ENCODE assay signal across 1 cellular context in the genomic region with DNA sequence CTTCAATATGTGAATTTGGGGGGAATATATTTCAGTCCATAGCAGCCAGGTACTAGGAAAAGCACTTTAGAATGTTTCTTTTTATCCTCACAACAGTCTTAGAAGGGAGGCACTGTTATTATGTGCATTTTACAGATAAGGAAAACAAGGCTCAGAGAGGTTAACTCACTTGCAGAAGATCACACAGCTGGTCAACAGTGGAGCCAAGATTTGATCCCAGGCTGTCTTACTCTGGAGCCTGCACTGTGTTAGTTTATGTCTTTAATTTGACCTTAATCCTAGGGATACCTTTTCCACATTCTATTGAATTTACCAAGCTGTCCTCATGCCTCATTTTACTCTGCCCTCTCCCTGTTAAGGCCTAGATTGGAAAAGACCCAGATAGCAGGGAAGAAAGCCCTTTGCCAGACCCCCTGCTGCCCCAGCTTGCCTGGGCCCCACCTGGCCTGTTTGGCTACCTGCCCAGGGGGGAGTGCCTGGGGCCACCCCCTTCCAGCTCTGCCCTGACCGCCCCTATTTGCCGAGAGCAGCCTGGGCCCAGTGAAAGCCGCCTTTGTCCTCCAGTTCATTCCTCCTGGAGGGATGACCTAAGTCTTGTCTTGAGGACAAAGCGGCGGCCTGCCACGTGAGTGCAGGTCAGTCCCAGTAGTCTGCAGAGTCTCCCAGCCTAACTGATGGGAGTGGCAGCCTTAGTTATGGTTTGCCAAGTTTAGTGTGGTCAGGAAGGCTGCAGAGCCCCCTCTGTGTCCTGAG.
TF ChIP-seq lines count a peak whose summit lies in the region.

No MANE protein-coding gene starts in this region.

TF ChIP-seq in HepG2, 621 proteins besides CTCF, POLR2A, EP300 and RAD21 (continued from another document and continues in another):
- TF ChIP-seq, protein P1, sequence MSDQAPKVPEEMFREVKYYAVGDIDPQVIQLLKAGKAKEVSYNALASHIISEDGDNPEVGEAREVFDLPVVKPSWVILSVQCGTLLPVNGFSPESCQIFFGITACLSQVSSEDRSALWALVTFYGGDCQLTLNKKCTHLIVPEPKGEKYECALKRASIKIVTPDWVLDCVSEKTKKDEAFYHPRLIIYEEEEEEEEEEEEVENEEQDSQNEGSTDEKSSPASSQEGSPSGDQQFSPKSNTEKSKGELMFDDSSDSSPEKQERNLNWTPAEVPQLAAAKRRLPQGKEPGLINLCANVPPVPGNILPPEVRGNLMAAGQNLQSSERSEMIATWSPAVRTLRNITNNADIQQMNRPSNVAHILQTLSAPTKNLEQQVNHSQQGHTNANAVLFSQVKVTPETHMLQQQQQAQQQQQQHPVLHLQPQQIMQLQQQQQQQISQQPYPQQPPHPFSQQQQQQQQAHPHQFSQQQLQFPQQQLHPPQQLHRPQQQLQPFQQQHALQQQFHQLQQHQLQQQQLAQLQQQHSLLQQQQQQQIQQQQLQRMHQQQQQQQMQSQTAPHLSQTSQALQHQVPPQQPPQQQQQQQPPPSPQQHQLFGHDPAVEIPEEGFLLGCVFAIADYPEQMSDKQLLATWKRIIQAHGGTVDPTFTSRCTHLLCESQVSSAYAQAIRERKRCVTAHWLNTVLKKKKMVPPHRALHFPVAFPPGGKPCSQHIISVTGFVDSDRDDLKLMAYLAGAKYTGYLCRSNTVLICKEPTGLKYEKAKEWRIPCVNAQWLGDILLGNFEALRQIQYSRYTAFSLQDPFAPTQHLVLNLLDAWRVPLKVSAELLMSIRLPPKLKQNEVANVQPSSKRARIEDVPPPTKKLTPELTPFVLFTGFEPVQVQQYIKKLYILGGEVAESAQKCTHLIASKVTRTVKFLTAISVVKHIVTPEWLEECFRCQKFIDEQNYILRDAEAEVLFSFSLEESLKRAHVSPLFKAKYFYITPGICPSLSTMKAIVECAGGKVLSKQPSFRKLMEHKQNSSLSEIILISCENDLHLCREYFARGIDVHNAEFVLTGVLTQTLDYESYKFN (CRISPR knock-in tag; conservative IDR thresholded peaks at IDR 0.05): peak; percentile 56
- TF ChIP-seq CREM (IDR thresholded peaks at IDR 0.05) (peak; percentile 29; the same call in 1 of the 2 replicates), CREM (CRISPR knock-in tag; IDR thresholded peaks at IDR 0.05) (no peak), FOXA3 (CRISPR knock-in tag; IDR thresholded peaks at IDR 0.05) (0 out of 2 replicates have a peak, but pooled peaks have one; percentile 22), SP5 (CRISPR knock-in tag; IDR thresholded peaks at IDR 0.05; ENCODE audit: borderline replicate concordance, low read depth) (peak; percentile 75), FOXK2 (IDR thresholded peaks at IDR 0.05) (no peak), HNF4G (IDR thresholded peaks at IDR 0.05; ENCODE audit: borderline replicate concordance, low read depth, low read length) (0 out of 2 replicates have a peak, but pooled peaks have one; percentile 26), HNF4G (CRISPR knock-in tag; IDR thresholded peaks at IDR 0.05; ENCODE audit: borderline replicate concordance, low read depth) (no peak), PPARG (CRISPR knock-in tag; conservative IDR thresholded peaks at IDR 0.05) (0 out of 2 replicates have a peak, but pooled peaks have one; percentile 10), KMT2A (CRISPR knock-in tag; IDR thresholded peaks at IDR 0.05) (no peak), SALL1 (CRISPR knock-in tag; IDR thresholded peaks at IDR 0.05) (peak; percentile 69; the same call in 1 of the 2 replicates), ZFX (CRISPR knock-in tag; IDR thresholded peaks at IDR 0.05; ENCODE audit: low read depth) (peak; percentile 57), SOX13 (IDR thresholded peaks at IDR 0.05) (peak; percentile 52; the same call in 1 of the 2 replicates), SOX13 (CRISPR knock-in tag; conservative IDR thresholded peaks at IDR 0.05 in 1 of 2, IDR thresholded peaks at IDR 0.05 in 1 of 2) (peak in 1 of 2 experiments; percentile 86; a peak in 2 of 4 replicates), ZEB1 (IDR thresholded peaks at IDR 0.05; ENCODE audit: insufficient replicate concordance, low read depth) (peak; percentile 74), MYC (CRISPR knock-in tag; IDR thresholded peaks at IDR 0.05; ENCODE audit: borderline replicate concordance) (peak; percentile 59; the same call in 1 of the 2 replicates), ZMYM4 (CRISPR knock-in tag; IDR thresholded peaks at IDR 0.05) (0 out of 2 replicates have a peak, but pooled peaks have one; percentile 43), ZFAT (CRISPR knock-in tag; conservative IDR thresholded peaks at IDR 0.05) (no peak), MTA1 (CRISPR knock-in tag; IDR thresholded peaks at IDR 0.05; ENCODE audit: borderline replicate concordance) (peak; percentile 68; the same call in 1 of the 2 replicates), TEAD3 (CRISPR knock-in tag; optimal IDR thresholded peaks at IDR 0.05; ENCODE audit: borderline replicate concordance) (peak; percentile 35), GATAD2A (CRISPR knock-in tag; IDR thresholded peaks at IDR 0.05) (peak; percentile 77), ZNF782 (CRISPR knock-in tag; IDR thresholded peaks at IDR 0.05; ENCODE audit: borderline replicate concordance) (no peak), HIVEP1 (CRISPR knock-in tag; IDR thresholded peaks at IDR 0.05) (0 out of 2 replicates have a peak, but pooled peaks have one; percentile 36), HOXA3 (CRISPR knock-in tag; IDR thresholded peaks at IDR 0.05) (peak; percentile 62), MIER2 (CRISPR knock-in tag; IDR thresholded peaks at IDR 0.05) (0 out of 2 replicates have a peak, but pooled peaks have one; percentile 20), FOSL2 (CRISPR knock-in tag; IDR thresholded peaks at IDR 0.05) (peak; percentile 57; the same call in 1 of the 2 replicates), ERF (CRISPR knock-in tag; IDR thresholded peaks at IDR 0.05) (0 out of 2 replicates have a peak, but pooled peaks have one; percentile 31), RARA (CRISPR knock-in tag; IDR thresholded peaks at IDR 0.05) (0 out of 2 replicates have a peak, but pooled peaks have one; percentile 36), DMAP1 (CRISPR knock-in tag; IDR thresholded peaks at IDR 0.05) (peak; percentile 62; the same call in 1 of the 2 replicates), ZBTB7A (CRISPR knock-in tag; IDR thresholded peaks at IDR 0.05) (peak; percentile 67; the same call in 1 of the 2 replicates), NR2F6 (IDR thresholded peaks at IDR 0.05) (peak; percentile 56; the same call in 1 of the 2 replicates), NR2F6 (CRISPR knock-in tag; IDR thresholded peaks at IDR 0.05) (peak; percentile 44), KLF6 (CRISPR knock-in tag; IDR thresholded peaks at IDR 0.05) (0 out of 2 replicates have a peak, but pooled peaks have one; percentile 53), SNRNP70 (IDR thresholded peaks at IDR 0.05; ENCODE audit: low read depth, low read length) (no peak), KDM2A (CRISPR knock-in tag; IDR thresholded peaks at IDR 0.05; ENCODE audit: borderline replicate concordance, low read depth) (peak; percentile 47; the same call in 1 of the 2 replicates), BCL6 (CRISPR knock-in tag; IDR thresholded peaks at IDR 0.05) (peak; percentile 54; the same call in 1 of the 2 replicates)
- TF ChIP-seq, protein P2, sequence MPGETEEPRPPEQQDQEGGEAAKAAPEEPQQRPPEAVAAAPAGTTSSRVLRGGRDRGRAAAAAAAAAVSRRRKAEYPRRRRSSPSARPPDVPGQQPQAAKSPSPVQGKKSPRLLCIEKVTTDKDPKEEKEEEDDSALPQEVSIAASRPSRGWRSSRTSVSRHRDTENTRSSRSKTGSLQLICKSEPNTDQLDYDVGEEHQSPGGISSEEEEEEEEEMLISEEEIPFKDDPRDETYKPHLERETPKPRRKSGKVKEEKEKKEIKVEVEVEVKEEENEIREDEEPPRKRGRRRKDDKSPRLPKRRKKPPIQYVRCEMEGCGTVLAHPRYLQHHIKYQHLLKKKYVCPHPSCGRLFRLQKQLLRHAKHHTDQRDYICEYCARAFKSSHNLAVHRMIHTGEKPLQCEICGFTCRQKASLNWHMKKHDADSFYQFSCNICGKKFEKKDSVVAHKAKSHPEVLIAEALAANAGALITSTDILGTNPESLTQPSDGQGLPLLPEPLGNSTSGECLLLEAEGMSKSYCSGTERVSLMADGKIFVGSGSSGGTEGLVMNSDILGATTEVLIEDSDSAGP (CRISPR knock-in tag; IDR thresholded peaks at IDR 0.05; ENCODE audit: borderline replicate concordance): peak; percentile 47; the same call in 1 of the 2 replicates
- TF ChIP-seq, protein P3, sequence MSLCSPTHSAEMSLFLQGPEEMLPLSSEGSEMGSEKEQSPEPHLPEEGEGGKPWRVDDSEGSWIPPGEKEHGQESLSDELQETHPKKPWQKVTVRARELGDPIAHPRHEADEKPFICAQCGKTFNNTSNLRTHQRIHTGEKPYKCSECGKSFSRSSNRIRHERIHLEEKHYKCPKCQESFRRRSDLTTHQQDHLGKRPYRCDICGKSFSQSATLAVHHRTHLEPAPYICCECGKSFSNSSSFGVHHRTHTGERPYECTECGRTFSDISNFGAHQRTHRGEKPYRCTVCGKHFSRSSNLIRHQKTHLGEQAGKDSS (CRISPR knock-in tag; IDR thresholded peaks at IDR 0.05; ENCODE audit: borderline replicate concordance, low read depth): peak; percentile 25; the same call in 1 of the 2 replicates
- TF ChIP-seq, protein P4, sequence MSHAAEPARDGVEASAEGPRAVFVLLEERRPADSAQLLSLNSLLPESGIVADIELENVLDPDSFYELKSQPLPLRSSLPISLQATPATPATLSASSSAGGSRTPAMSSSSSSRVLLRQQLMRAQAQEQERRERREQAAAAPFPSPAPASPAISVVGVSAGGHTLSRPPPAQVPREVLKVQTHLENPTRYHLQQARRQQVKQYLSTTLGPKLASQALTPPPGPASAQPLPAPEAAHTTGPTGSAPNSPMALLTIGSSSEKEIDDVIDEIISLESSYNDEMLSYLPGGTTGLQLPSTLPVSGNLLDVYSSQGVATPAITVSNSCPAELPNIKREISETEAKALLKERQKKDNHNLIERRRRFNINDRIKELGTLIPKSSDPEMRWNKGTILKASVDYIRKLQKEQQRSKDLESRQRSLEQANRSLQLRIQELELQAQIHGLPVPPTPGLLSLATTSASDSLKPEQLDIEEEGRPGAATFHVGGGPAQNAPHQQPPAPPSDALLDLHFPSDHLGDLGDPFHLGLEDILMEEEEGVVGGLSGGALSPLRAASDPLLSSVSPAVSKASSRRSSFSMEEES (CRISPR knock-in tag; IDR thresholded peaks at IDR 0.05): peak; percentile 66
- TF ChIP-seq, protein P5, sequence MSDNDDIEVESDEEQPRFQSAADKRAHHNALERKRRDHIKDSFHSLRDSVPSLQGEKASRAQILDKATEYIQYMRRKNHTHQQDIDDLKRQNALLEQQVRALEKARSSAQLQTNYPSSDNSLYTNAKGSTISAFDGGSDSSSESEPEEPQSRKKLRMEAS (IDR thresholded peaks at IDR 0.05): peak; percentile 72
- TF ChIP-seq, protein P6, sequence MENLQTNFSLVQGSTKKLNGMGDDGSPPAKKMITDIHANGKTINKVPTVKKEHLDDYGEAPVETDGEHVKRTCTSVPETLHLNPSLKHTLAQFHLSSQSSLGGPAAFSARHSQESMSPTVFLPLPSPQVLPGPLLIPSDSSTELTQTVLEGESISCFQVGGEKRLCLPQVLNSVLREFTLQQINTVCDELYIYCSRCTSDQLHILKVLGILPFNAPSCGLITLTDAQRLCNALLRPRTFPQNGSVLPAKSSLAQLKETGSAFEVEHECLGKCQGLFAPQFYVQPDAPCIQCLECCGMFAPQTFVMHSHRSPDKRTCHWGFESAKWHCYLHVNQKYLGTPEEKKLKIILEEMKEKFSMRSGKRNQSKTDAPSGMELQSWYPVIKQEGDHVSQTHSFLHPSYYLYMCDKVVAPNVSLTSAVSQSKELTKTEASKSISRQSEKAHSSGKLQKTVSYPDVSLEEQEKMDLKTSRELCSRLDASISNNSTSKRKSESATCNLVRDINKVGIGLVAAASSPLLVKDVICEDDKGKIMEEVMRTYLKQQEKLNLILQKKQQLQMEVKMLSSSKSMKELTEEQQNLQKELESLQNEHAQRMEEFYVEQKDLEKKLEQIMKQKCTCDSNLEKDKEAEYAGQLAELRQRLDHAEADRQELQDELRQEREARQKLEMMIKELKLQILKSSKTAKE (CRISPR knock-in tag; IDR thresholded peaks at IDR 0.05; ENCODE audit: borderline replicate concordance): peak; percentile 36; the same call in 1 of the 2 replicates
- TF ChIP-seq, protein P7, sequence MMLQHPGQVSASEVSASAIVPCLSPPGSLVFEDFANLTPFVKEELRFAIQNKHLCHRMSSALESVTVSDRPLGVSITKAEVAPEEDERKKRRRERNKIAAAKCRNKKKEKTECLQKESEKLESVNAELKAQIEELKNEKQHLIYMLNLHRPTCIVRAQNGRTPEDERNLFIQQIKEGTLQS (CRISPR knock-in tag; IDR thresholded peaks at IDR 0.05): 0 out of 2 replicates have a peak, but pooled peaks have one; percentile 43
- TF ChIP-seq, protein P8, sequence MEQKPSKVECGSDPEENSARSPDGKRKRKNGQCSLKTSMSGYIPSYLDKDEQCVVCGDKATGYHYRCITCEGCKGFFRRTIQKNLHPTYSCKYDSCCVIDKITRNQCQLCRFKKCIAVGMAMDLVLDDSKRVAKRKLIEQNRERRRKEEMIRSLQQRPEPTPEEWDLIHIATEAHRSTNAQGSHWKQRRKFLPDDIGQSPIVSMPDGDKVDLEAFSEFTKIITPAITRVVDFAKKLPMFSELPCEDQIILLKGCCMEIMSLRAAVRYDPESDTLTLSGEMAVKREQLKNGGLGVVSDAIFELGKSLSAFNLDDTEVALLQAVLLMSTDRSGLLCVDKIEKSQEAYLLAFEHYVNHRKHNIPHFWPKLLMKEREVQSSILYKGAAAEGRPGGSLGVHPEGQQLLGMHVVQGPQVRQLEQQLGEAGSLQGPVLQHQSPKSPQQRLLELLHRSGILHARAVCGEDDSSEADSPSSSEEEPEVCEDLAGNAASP (CRISPR knock-in tag; IDR thresholded peaks at IDR 0.05; ENCODE audit: borderline replicate concordance): peak; percentile 66; the same call in 1 of the 2 replicates
- TF ChIP-seq, protein P9, sequence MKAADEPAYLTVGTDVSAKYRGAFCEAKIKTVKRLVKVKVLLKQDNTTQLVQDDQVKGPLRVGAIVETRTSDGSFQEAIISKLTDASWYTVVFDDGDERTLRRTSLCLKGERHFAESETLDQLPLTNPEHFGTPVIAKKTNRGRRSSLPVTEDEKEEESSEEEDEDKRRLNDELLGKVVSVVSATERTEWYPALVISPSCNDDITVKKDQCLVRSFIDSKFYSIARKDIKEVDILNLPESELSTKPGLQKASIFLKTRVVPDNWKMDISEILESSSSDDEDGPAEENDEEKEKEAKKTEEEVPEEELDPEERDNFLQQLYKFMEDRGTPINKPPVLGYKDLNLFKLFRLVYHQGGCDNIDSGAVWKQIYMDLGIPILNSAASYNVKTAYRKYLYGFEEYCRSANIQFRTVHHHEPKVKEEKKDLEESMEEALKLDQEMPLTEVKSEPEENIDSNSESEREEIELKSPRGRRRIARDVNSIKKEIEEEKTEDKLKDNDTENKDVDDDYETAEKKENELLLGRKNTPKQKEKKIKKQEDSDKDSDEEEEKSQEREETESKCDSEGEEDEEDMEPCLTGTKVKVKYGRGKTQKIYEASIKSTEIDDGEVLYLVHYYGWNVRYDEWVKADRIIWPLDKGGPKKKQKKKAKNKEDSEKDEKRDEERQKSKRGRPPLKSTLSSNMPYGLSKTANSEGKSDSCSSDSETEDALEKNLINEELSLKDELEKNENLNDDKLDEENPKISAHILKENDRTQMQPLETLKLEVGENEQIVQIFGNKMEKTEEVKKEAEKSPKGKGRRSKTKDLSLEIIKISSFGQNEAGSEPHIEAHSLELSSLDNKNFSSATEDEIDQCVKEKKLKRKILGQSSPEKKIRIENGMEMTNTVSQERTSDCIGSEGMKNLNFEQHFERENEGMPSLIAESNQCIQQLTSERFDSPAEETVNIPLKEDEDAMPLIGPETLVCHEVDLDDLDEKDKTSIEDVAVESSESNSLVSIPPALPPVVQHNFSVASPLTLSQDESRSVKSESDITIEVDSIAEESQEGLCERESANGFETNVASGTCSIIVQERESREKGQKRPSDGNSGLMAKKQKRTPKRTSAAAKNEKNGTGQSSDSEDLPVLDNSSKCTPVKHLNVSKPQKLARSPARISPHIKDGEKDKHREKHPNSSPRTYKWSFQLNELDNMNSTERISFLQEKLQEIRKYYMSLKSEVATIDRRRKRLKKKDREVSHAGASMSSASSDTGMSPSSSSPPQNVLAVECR (CRISPR knock-in tag; IDR thresholded peaks at IDR 0.05; ENCODE audit: borderline replicate concordance): peak; percentile 24; the same call in 1 of the 2 replicates
